Comparison of ENCODE assay signal across 1 cellular context in the genomic region with DNA sequence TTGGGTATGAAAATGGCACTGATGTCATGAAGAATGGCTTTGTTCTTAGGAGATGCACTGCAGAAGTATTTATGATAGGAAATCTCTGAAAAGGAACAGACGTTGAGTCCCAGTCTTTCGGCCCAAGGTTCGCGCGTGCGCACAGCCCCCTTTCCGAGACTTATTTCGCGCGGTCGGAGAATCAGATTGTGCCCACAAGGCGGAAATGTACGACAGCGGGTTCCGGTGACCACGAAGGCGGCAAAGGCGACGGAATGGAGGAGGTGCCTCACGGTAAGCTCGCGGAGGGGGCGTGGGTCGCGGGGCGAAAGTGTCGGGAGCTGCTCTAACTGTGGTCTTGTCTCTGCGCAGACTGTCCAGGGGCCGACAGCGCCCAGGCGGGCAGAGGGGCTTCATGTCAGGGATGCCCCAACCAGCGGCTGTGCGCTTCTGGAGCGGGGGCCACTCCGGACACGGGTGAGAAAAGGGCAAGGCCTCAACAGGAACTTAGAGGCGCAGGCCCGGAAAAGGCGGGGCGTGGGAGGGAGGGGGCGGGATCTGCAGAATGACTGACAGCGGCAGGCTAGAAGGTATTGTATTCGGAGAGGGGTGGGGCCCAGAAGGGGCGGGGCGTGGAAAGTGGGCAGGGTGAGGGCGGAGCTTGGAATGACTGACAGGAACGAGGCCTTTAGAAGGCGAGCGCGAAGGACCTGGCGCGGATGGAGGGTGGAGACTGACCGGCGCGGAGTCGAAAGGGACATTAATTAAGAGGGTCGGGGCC.
TF ChIP-seq lines count a peak whose summit lies in the region.

A gene (plus strand): TSS at position 233 of the 760 bp plus-strand sequence. CDS start 22 bp downstream, at position 255.

TF ChIP-seq in GM12878, 131 proteins besides CTCF, POLR2A, EP300 and RAD21 (continued from another document and continues in another):
- peak in 1 of 2 experiments; percentile 51; a peak in 1 of 4 replicates for TF ChIP-seq BHLHE40 (IDR thresholded peaks at IDR 0.05; ENCODE audit: borderline replicate concordance in 1 of 2, low read depth in 2 of 2, low read length in 1 of 2)
- TF ChIP-seq BACH1 (IDR thresholded peaks at IDR 0.05; ENCODE audit: borderline replicate concordance): peak; percentile 95
- peak; percentile 81 for TF ChIP-seq IKZF1 (conservative IDR thresholded peaks at IDR 0.05)
- TF ChIP-seq RBBP5 (conservative IDR thresholded peaks at IDR 0.05): no peak
- TF ChIP-seq SMARCA5 (IDR thresholded peaks at IDR 0.05): no peak
- TF ChIP-seq RFX5 (IDR thresholded peaks at IDR 0.05; ENCODE audit: low read depth, low read length): no peak
- TF ChIP-seq MEF2A (IDR thresholded peaks at IDR 0.05; ENCODE audit: insufficient read depth, low read depth, low read length): peak; percentile 9; the same call in 1 of the 2 replicates
- peak; percentile 90 for TF ChIP-seq RUNX3 (IDR thresholded peaks at IDR 0.05; ENCODE audit: low read length)
- peak; percentile 64; the same call in 1 of the 2 replicates for TF ChIP-seq POLR2AphosphoS2 (IDR thresholded peaks at IDR 0.05; ENCODE audit: low read depth, low read length)
- TF ChIP-seq MXI1 (IDR thresholded peaks at IDR 0.05; ENCODE audit: low read depth, low read length): peak; percentile 100
- TF ChIP-seq ZNF207 (IDR thresholded peaks at IDR 0.05; ENCODE audit: borderline replicate concordance): peak; percentile 91; the same call in 1 of the 2 replicates
- TF ChIP-seq, protein P1, sequence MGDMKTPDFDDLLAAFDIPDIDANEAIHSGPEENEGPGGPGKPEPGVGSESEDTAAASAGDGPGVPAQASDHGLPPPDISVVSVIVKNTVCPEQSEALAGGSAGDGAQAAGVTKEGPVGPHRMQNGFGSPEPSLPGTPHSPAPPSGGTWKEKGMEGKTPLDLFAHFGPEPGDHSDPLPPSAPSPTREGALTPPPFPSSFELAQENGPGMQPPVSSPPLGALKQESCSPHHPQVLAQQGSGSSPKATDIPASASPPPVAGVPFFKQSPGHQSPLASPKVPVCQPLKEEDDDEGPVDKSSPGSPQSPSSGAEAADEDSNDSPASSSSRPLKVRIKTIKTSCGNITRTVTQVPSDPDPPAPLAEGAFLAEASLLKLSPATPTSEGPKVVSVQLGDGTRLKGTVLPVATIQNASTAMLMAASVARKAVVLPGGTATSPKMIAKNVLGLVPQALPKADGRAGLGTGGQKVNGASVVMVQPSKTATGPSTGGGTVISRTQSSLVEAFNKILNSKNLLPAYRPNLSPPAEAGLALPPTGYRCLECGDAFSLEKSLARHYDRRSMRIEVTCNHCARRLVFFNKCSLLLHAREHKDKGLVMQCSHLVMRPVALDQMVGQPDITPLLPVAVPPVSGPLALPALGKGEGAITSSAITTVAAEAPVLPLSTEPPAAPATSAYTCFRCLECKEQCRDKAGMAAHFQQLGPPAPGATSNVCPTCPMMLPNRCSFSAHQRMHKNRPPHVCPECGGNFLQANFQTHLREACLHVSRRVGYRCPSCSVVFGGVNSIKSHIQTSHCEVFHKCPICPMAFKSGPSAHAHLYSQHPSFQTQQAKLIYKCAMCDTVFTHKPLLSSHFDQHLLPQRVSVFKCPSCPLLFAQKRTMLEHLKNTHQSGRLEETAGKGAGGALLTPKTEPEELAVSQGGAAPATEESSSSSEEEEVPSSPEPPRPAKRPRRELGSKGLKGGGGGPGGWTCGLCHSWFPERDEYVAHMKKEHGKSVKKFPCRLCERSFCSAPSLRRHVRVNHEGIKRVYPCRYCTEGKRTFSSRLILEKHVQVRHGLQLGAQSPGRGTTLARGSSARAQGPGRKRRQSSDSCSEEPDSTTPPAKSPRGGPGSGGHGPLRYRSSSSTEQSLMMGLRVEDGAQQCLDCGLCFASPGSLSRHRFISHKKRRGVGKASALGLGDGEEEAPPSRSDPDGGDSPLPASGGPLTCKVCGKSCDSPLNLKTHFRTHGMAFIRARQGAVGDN (IDR thresholded peaks at IDR 0.05): peak; percentile 84
- peak; percentile 65 for TF ChIP-seq CHD2 (IDR thresholded peaks at IDR 0.05; ENCODE audit: borderline replicate concordance, low read depth, low read length)
- TF ChIP-seq, protein P2, sequence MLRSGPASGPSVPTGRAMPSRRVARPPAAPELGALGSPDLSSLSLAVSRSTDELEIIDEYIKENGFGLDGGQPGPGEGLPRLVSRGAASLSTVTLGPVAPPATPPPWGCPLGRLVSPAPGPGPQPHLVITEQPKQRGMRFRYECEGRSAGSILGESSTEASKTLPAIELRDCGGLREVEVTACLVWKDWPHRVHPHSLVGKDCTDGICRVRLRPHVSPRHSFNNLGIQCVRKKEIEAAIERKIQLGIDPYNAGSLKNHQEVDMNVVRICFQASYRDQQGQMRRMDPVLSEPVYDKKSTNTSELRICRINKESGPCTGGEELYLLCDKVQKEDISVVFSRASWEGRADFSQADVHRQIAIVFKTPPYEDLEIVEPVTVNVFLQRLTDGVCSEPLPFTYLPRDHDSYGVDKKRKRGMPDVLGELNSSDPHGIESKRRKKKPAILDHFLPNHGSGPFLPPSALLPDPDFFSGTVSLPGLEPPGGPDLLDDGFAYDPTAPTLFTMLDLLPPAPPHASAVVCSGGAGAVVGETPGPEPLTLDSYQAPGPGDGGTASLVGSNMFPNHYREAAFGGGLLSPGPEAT (IDR thresholded peaks at IDR 0.05; ENCODE audit: low read depth): peak; percentile 80; the same call in 1 of the 2 replicates
- TF ChIP-seq SPI1 (IDR thresholded peaks at IDR 0.05; ENCODE audit: borderline replicate concordance, insufficient read depth, low read depth, low read length): no peak
- TF ChIP-seq, protein P3, sequence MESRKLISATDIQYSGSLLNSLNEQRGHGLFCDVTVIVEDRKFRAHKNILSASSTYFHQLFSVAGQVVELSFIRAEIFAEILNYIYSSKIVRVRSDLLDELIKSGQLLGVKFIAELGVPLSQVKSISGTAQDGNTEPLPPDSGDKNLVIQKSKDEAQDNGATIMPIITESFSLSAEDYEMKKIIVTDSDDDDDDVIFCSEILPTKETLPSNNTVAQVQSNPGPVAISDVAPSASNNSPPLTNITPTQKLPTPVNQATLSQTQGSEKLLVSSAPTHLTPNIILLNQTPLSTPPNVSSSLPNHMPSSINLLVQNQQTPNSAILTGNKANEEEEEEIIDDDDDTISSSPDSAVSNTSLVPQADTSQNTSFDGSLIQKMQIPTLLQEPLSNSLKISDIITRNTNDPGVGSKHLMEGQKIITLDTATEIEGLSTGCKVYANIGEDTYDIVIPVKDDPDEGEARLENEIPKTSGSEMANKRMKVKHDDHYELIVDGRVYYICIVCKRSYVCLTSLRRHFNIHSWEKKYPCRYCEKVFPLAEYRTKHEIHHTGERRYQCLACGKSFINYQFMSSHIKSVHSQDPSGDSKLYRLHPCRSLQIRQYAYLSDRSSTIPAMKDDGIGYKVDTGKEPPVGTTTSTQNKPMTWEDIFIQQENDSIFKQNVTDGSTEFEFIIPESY (IDR thresholded peaks at IDR 0.05): no peak
- TF ChIP-seq NBN (IDR thresholded peaks at IDR 0.05): peak; percentile 98
- TF ChIP-seq SMAD5 (IDR thresholded peaks at IDR 0.05; ENCODE audit: low read depth): peak; percentile 76; the same call in 1 of the 2 replicates
- TF ChIP-seq IKZF2 (IDR thresholded peaks at IDR 0.05): peak in 1 of 2 experiments; percentile 56; a peak in 1 of 4 replicates
- no peak for TF ChIP-seq ZZZ3 (IDR thresholded peaks at IDR 0.05; ENCODE audit: control insufficient read depth, insufficient read length, low read depth)
- TF ChIP-seq CBX5 (IDR thresholded peaks at IDR 0.05; ENCODE audit: low read depth): no peak
- TF ChIP-seq WRNIP1 (IDR thresholded peaks at IDR 0.05; ENCODE audit: borderline replicate concordance, low read depth, low read length): no peak
- peak; percentile 68 for TF ChIP-seq TAF1 (IDR thresholded peaks at IDR 0.05; ENCODE audit: borderline replicate concordance, low read depth, low read length)
- peak; percentile 57 for TF ChIP-seq MYC (IDR thresholded peaks at IDR 0.05; ENCODE audit: insufficient read depth, insufficient read length, insufficient replicate concordance, low read length, severe bottlenecking)
- peak; percentile 81; the same call in 2 of the 3 replicates for TF ChIP-seq POU2F2 (IDR thresholded peaks at IDR 0.05; ENCODE audit: borderline replicate concordance, low read depth, low read length)
- TF ChIP-seq RB1 (IDR thresholded peaks at IDR 0.05; ENCODE audit: borderline replicate concordance): peak; percentile 94; the same call in 1 of the 2 replicates
- peak; percentile 69; the same call in 1 of the 2 replicates for TF ChIP-seq ATF7 (IDR thresholded peaks at IDR 0.05; ENCODE audit: low read depth)
- peak; percentile 88 for TF ChIP-seq GATAD2B (conservative IDR thresholded peaks at IDR 0.05; ENCODE audit: low read depth)
- TF ChIP-seq, protein P4, sequence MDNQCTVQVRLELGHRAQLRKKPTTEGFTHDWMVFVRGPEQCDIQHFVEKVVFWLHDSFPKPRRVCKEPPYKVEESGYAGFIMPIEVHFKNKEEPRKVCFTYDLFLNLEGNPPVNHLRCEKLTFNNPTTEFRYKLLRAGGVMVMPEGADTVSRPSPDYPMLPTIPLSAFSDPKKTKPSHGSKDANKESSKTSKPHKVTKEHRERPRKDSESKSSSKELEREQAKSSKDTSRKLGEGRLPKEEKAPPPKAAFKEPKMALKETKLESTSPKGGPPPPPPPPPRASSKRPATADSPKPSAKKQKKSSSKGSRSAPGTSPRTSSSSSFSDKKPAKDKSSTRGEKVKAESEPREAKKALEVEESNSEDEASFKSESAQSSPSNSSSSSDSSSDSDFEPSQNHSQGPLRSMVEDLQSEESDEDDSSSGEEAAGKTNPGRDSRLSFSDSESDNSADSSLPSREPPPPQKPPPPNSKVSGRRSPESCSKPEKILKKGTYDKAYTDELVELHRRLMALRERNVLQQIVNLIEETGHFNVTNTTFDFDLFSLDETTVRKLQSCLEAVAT (IDR thresholded peaks at IDR 0.05): peak; percentile 85
- TF ChIP-seq, protein P5, sequence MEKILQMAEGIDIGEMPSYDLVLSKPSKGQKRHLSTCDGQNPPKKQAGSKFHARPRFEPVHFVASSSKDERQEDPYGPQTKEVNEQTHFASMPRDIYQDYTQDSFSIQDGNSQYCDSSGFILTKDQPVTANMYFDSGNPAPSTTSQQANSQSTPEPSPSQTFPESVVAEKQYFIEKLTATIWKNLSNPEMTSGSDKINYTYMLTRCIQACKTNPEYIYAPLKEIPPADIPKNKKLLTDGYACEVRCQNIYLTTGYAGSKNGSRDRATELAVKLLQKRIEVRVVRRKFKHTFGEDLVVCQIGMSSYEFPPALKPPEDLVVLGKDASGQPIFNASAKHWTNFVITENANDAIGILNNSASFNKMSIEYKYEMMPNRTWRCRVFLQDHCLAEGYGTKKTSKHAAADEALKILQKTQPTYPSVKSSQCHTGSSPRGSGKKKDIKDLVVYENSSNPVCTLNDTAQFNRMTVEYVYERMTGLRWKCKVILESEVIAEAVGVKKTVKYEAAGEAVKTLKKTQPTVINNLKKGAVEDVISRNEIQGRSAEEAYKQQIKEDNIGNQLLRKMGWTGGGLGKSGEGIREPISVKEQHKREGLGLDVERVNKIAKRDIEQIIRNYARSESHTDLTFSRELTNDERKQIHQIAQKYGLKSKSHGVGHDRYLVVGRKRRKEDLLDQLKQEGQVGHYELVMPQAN (conservative IDR thresholded peaks at IDR 0.05): peak; percentile 87
- TF ChIP-seq, protein P6, sequence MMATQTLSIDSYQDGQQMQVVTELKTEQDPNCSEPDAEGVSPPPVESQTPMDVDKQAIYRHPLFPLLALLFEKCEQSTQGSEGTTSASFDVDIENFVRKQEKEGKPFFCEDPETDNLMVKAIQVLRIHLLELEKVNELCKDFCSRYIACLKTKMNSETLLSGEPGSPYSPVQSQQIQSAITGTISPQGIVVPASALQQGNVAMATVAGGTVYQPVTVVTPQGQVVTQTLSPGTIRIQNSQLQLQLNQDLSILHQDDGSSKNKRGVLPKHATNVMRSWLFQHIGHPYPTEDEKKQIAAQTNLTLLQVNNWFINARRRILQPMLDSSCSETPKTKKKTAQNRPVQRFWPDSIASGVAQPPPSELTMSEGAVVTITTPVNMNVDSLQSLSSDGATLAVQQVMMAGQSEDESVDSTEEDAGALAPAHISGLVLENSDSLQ (IDR thresholded peaks at IDR 0.05): peak; percentile 98
- peak; percentile 77 for TF ChIP-seq DPF2 (IDR thresholded peaks at IDR 0.05)
- TF ChIP-seq, protein P7, sequence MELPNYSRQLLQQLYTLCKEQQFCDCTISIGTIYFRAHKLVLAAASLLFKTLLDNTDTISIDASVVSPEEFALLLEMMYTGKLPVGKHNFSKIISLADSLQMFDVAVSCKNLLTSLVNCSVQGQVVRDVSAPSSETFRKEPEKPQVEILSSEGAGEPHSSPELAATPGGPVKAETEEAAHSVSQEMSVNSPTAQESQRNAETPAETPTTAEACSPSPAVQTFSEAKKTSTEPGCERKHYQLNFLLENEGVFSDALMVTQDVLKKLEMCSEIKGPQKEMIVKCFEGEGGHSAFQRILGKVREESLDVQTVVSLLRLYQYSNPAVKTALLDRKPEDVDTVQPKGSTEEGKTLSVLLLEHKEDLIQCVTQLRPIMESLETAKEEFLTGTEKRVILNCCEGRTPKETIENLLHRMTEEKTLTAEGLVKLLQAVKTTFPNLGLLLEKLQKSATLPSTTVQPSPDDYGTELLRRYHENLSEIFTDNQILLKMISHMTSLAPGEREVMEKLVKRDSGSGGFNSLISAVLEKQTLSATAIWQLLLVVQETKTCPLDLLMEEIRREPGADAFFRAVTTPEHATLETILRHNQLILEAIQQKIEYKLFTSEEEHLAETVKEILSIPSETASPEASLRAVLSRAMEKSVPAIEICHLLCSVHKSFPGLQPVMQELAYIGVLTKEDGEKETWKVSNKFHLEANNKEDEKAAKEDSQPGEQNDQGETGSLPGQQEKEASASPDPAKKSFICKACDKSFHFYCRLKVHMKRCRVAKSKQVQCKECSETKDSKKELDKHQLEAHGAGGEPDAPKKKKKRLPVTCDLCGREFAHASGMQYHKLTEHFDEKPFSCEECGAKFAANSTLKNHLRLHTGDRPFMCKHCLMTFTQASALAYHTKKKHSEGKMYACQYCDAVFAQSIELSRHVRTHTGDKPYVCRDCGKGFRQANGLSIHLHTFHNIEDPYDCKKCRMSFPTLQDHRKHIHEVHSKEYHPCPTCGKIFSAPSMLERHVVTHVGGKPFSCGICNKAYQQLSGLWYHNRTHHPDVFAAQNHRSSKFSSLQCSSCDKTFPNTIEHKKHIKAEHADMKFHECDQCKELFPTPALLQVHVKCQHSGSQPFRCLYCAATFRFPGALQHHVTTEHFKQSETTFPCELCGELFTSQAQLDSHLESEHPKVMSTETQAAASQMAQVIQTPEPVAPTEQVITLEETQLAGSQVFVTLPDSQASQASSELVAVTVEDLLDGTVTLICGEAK (IDR thresholded peaks at IDR 0.05; ENCODE audit: borderline replicate concordance): peak; percentile 93
- TF ChIP-seq CREB1 (IDR thresholded peaks at IDR 0.05; ENCODE audit: low read depth): peak; percentile 81
- TF ChIP-seq SREBF2 (IDR thresholded peaks at IDR 0.05; ENCODE audit: low read length): peak; percentile 89
- TF ChIP-seq, protein P8, sequence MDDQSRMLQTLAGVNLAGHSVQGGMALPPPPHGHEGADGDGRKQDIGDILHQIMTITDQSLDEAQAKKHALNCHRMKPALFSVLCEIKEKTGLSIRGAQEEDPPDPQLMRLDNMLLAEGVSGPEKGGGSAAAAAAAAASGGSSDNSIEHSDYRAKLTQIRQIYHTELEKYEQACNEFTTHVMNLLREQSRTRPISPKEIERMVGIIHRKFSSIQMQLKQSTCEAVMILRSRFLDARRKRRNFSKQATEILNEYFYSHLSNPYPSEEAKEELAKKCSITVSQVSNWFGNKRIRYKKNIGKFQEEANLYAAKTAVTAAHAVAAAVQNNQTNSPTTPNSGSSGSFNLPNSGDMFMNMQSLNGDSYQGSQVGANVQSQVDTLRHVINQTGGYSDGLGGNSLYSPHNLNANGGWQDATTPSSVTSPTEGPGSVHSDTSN (IDR thresholded peaks at IDR 0.05; ENCODE audit: insufficient replicate concordance, low read depth, low read length): peak; percentile 93
